1 cellular context compared by ENCODE assay signal in the genomic region with DNA sequence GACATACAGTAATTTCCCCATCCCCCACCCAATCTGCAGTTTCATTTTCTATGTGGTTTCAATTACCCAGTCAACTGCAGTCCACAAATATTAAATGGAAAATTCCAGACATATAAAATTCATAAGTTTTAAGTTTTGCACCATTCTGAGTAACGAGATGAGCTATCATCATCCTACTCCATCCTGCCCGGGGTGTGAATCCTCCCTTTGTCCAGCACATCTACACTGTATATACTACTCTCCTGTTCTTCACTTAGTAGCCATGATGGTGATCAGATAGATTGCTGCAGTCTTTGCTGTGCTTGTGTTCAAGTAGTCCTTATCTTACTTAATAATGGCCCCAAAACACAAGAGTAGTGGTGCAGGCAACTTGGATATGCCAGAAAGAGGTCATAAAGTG.
TF ChIP-seq lines count a peak whose summit lies in the region.

No MANE protein-coding gene starts in this region.

TF ChIP-seq in HepG2, 621 proteins besides CTCF, POLR2A, EP300 and RAD21:
- TF ChIP-seq, protein P1, sequence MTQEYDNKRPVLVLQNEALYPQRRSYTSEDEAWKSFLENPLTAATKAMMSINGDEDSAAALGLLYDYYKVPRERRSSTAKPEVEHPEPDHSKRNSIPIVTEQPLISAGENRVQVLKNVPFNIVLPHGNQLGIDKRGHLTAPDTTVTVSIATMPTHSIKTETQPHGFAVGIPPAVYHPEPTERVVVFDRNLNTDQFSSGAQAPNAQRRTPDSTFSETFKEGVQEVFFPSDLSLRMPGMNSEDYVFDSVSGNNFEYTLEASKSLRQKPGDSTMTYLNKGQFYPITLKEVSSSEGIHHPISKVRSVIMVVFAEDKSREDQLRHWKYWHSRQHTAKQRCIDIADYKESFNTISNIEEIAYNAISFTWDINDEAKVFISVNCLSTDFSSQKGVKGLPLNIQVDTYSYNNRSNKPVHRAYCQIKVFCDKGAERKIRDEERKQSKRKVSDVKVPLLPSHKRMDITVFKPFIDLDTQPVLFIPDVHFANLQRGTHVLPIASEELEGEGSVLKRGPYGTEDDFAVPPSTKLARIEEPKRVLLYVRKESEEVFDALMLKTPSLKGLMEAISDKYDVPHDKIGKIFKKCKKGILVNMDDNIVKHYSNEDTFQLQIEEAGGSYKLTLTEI (CRISPR knock-in tag; conservative IDR thresholded peaks at IDR 0.05) = no peak
TF ChIP-seq in HepG2: peak in this region for 0.
